Comparison of ENCODE assay signal across 24 cellular contexts in the genomic region with DNA sequence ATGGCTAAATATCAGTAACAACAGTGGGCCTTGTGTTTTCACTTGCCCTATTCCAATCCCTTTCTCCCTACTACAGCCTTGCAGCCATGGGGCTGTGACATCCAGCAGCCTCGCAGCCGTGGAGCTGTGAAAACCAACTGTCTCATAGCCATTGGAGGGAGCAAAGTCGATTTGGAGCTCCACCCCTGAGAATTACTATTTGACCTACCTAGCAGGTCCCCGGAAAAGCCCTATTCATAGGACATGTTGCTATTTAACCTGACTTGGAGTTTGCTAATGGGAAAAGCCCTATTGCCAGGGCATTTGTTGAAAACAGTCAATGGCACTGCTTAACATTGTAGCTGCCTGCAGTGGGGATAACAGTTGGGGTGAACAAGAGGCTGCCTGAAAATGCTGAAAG.
"Had no signal": no experiment of that assay in that cellular context is flagged by ENCODE, and none has a peak within 500 bp of the region (broad histone marks: within the 10 kb centered on the region; RNA-seq: fewer than 3 reads in every experiment).

No MANE protein-coding gene starts in this region.

- FAIRE-seq: bronchial epithelial cell, RCC 7860 had no signal

- H3K4me1 Mint-ChIP-seq: activated naive CD4-positive, alpha-beta T cell treated with anti-CD3 and anti-CD28 coated beads, Interleukin-2, amount 10 ng/mL, durations not matched to agents 7 days and 5 days; activated naive CD8-positive, alpha-beta T cell treated with anti-CD3 and anti-CD28 coated beads, Interleukin-2, amount 10 ng/mL, durations not matched to agents 7 days and 5 days had no signal

- H3K36me3 Mint-ChIP-seq: activated naive CD4-positive, alpha-beta T cell treated with anti-CD3 and anti-CD28 coated beads, Interleukin-2, amount 10 ng/mL, durations not matched to agents 7 days and 5 days; activated naive CD8-positive, alpha-beta T cell treated with anti-CD3 and anti-CD28 coated beads, Interleukin-2, amount 10 ng/mL, durations not matched to agents 7 days and 5 days had no signal

- H3K4me1 ChIP-seq: SJSA1 had no signal

- H3K36me3 ChIP-seq: MG63, SJSA1 had no signal

- H3K4me3 ChIP-seq: MG63, SJSA1 had no signal

- H3K27ac Mint-ChIP-seq: activated CD8-positive, alpha-beta T cell treated with anti-CD3 and anti-CD28 coated beads for 36 hours; activated naive CD4-positive, alpha-beta T cell treated with anti-CD3 and anti-CD28 coated beads, Interleukin-2, amount 10 ng/mL, durations not matched to agents 7 days and 5 days; activated naive CD8-positive, alpha-beta T cell treated with anti-CD3 and anti-CD28 coated beads, Interleukin-2, amount 10 ng/mL, durations not matched to agents 7 days and 5 days; activated T-cell treated with anti-CD3 and anti-CD28 coated beads, Interleukin-2, amount 50 U/mL, for 72 hours; activated T-helper 2 cell treated with anti-CD3 and anti-CD28 coated beads, Interferon-gamma antibody, Interleukin-2, Interleukin-4, amounts not matched to agents 10 μg/mL and 5 μg/mL and 100 μg/mL, durations not matched to agents 14 hours and 24 hours and 36 hours; T-helper 1 cell treated with Interleukin-12 subunit alpha and Interleukin-12 subunit beta and Interleukin-4 antibody, amounts not matched to agents 30 μg/mL and 1 μg/mL, for 36 hours had no signal

- H3K9me3 Mint-ChIP-seq: activated CD8-positive, alpha-beta T cell treated with anti-CD3 and anti-CD28 coated beads for 36 hours; activated naive CD4-positive, alpha-beta T cell treated with anti-CD3 and anti-CD28 coated beads, Interleukin-2, amount 10 ng/mL, durations not matched to agents 7 days and 5 days; activated naive CD8-positive, alpha-beta T cell treated with anti-CD3 and anti-CD28 coated beads, Interleukin-2, amount 10 ng/mL, durations not matched to agents 7 days and 5 days; activated T-cell treated with anti-CD3 and anti-CD28 coated beads, Interleukin-2, amount 50 U/mL, for 72 hours; activated T-helper 2 cell treated with anti-CD3 and anti-CD28 coated beads, Interferon-gamma antibody, Interleukin-2, Interleukin-4, amounts not matched to agents 10 μg/mL and 5 μg/mL and 100 μg/mL, durations not matched to agents 14 hours and 24 hours and 36 hours; T-helper 1 cell treated with Interleukin-12 subunit alpha and Interleukin-12 subunit beta and Interleukin-4 antibody, amounts not matched to agents 30 μg/mL and 1 μg/mL, for 36 hours had no signal

- H3K27me3 ChIP-seq: MG63, SJSA1 had no signal

- ATAC-seq: activated CD4-positive, CD25-positive, alpha-beta regulatory T cell treated with anti-CD3 and anti-CD28 coated beads, Interleukin-2, amount 50 U/mL, for 24 hours; activated CD8-positive, alpha-beta T cell treated with anti-CD3 and anti-CD28 coated beads for 36 hours; activated T-cell treated with anti-CD3 and anti-CD28 coated beads, Interleukin-2, amount 50 U/mL, for 72 hours; SK-N-SH treated with all-trans-retinoic acid at 6 μM for 48 hours had no signal

- H3K27ac ChIP-seq: SJSA1 had no signal

- H3K9me3 ChIP-seq: MG63, SJSA1 had no signal

- H3K27me3 Mint-ChIP-seq: activated CD8-positive, alpha-beta T cell treated with anti-CD3 and anti-CD28 coated beads for 36 hours; activated naive CD4-positive, alpha-beta T cell treated with anti-CD3 and anti-CD28 coated beads, Interleukin-2, amount 10 ng/mL, durations not matched to agents 7 days and 5 days; activated naive CD8-positive, alpha-beta T cell treated with anti-CD3 and anti-CD28 coated beads, Interleukin-2, amount 10 ng/mL, durations not matched to agents 7 days and 5 days had no signal

- H3K4me3 Mint-ChIP-seq: activated CD8-positive, alpha-beta T cell treated with anti-CD3 and anti-CD28 coated beads for 36 hours; activated naive CD4-positive, alpha-beta T cell treated with anti-CD3 and anti-CD28 coated beads, Interleukin-2, amount 10 ng/mL, durations not matched to agents 7 days and 5 days; activated naive CD8-positive, alpha-beta T cell treated with anti-CD3 and anti-CD28 coated beads, Interleukin-2, amount 10 ng/mL, durations not matched to agents 7 days and 5 days; activated T-cell treated with anti-CD3 and anti-CD28 coated beads, Interleukin-2, amount 50 U/mL, for 72 hours; T-helper 1 cell treated with Interleukin-12 subunit alpha and Interleukin-12 subunit beta and Interleukin-4 antibody, amounts not matched to agents 30 μg/mL and 1 μg/mL, for 36 hours had no signal

- DNase-seq: activated CD4-positive, alpha-beta T cell treated with anti-CD3 and anti-CD28 coated beads for 4 hours; activated CD8-positive, alpha-beta memory T cell treated with anti-CD3 and anti-CD28 coated beads, Interleukin-2, amount 50 U/mL, for 4 hours; activated CD8-positive, alpha-beta T cell treated with anti-CD3 and anti-CD28 coated beads for 36 hours; activated gamma-delta T cell treated with Interleukin-2 at 50 U/mL for 16 hours; activated naive CD4-positive, alpha-beta T cell treated with anti-CD3 and anti-CD28 coated beads, Interleukin-2, amount 10 ng/mL, durations not matched to agents 7 days and 5 days; activated naive CD8-positive, alpha-beta T cell treated with anti-CD3 and anti-CD28 coated beads, Interleukin-2, amount 10 ng/mL, durations not matched to agents 7 days and 5 days; activated T-cell treated with anti-CD3 and anti-CD28 coated beads, Interleukin-2, amount 50 U/mL, for 72 hours; aorta; MG63; MV-4-11; NCI-H1092 treated with DMSO at 0.1 percent for 48 hours; NCI-H1436; NCI-H1694 treated with DMSO at 0.1 percent for 48 hours; NCI-H2029 treated with DMSO at 0.1 percent for 48 hours; NCI-H446; NCI-H524; SHP77 had no signal
